ENCODE assay signal across 9 cellular contexts in the genomic region with DNA sequence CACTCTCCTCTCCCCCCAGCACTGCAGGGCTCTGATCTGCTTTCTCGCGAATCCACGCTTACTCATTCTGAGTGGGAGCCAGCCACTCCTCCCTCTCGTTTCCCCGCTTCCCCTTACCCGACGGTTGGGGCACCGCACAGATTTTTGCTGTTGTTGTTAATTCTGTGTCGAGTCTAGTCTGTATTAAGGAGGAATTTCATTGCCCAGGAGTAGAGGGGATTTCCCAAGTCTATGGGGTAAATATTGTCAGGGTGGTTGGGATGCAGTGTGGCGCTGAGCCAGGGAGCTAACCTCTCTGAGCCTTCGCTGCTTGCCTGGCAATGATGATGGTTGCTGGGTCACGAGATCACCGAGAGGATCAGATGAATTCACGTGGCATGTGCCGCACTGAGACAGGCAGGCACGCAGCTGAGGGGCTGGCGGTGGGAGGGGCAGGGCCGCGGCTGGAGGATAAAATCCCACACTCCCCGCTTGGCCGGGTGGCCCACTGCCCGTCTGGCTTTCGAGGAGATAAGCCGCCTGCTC. TPM values are rescaled to one million over a fixed set of nuclear protein-coding genes. Genes with fewer than 3 reads are reported as not detected.
A peak's percentile ranks its signal among the peaks of the same experiment; 100 is the strongest.
DNase-seq lines count a peak whose midpoint lies in the region; ATAC-seq, FAIRE-seq and TF ChIP-seq lines count a peak whose summit lies in the region.
"Had no signal": no experiment of that assay in that cellular context is flagged by ENCODE, and none has a peak within 500 bp of the region (broad histone marks: within the 10 kb centered on the region; RNA-seq: fewer than 3 reads in every experiment).

No MANE protein-coding gene starts in this region.

- POLR2A ChIA-PET in HepG2 (lab: Yijun Ruan, JAX): no interaction called here

- intact Hi-C loops in HepG2 (cut with micrococcal nuclease; ENCODE audit: unreplicated experiment): no loop called here

- peaks cover 32% of the 10 kb centered on the region for H3K79me2 ChIP-seq in HepG2 (ENCODE audit: insufficient read depth, low read length)

- no peak for TF ChIP-seq EP300 in HepG2 (IDR thresholded peaks at IDR 0.05; ENCODE audit: low read depth in 2 of 2, low read length in 2 of 2)
- no peak for TF ChIP-seq EP300 in HepG2 (CRISPR knock-in tag; IDR thresholded peaks at IDR 0.05; ENCODE audit: borderline replicate concordance)
- peak; percentile 13 for TF ChIP-seq EP300 in suprapubic skin (IDR thresholded peaks at IDR 0.05)

- H2AFZ ChIP-seq in HepG2 (ENCODE audit: low read length): no peak overlapping the region

- H3K4me3 ChIP-seq in HepG2 (replicated peaks in 1 of 3; ENCODE audit: insufficient read depth in 1 of 3, low read depth in 2 of 3, low read length in 3 of 3): no peak overlapping the region
- no peak overlapping the region for H3K4me3 ChIP-seq in suprapubic skin

- H3K4me1 ChIP-seq in HepG2 (ENCODE audit: insufficient read depth, low read length) (peaks cover 8% of the 10 kb centered on the region; the same call in 1 of the 2 replicates), suprapubic skin (peaks cover 78% of the 10 kb centered on the region)

- in situ Hi-C loops in HepG2 (cut with HindIII; ENCODE audit: extremely low pct_ligation_motif_present, low pct_unique_long_range_greater_than_20kb): no loop called here

- ATAC-seq in HepG2: no peak
- ATAC-seq in GM21825 (IDR thresholded peaks at IDR 0.05; ENCODE audit: unreplicated experiment): no peak
- ATAC-seq in GM18873 (IDR thresholded peaks at IDR 0.05; ENCODE audit: low FRiP score, unreplicated experiment): no peak
- no peak for ATAC-seq in HG02973 (IDR thresholded peaks at IDR 0.05; ENCODE audit: unreplicated experiment)

- no peak overlapping the region for H3K27ac ChIP-seq in HepG2 (ENCODE audit: extremely low read length, insufficient read depth, low read length)
- H3K27ac ChIP-seq in suprapubic skin: peak overlapping the region; percentile 79

- DNase-seq in activated CD4-positive, alpha-beta T cell treated with anti-CD3 and anti-CD28 coated beads for 4 hours: peak; percentile 25 to 56
- no peak for DNase-seq in activated CD4-positive, alpha-beta T cell treated with anti-CD3 and anti-CD28 coated beads for 1 hour
- DNase-seq in astrocyte of the hippocampus (ENCODE audit: low read depth, low spot score) (peak; percentile 87), HepG2 (ENCODE audit: low spot score) (no peak), suprapubic skin (ENCODE audit: low spot score in 2 of 2) (peak in 1 of 2 donors; percentile 89)

- WGBS in HepG2 (ENCODE audit: low lambda C conversion rate): 87% methylated on average over 11 of the region's 24 CpGs
- 4% methylated on average over 13 of the region's 24 CpGs for WGBS in suprapubic skin

- TF ChIP-seq POLR2A in HepG2 (IDR thresholded peaks at IDR 0.05; ENCODE audit: insufficient read depth in 1 of 2, low read depth in 2 of 2, low read length in 2 of 2) (no peak), suprapubic skin (IDR thresholded peaks at IDR 0.05) (no peak)

- H3K4me2 ChIP-seq in HepG2 (ENCODE audit: low read depth, low read length): no peak overlapping the region

- no peaks in the 10 kb centered on the region for H3K27me3 ChIP-seq in HepG2 (ENCODE audit: control insufficient read depth in 1 of 2, insufficient read depth in 2 of 2, low read length in 2 of 2)
- H3K27me3 ChIP-seq in suprapubic skin: no peaks in the 10 kb centered on the region
- H3K27me3 ChIP-seq: ascending aorta had no signal

- BruUV-seq in HepG2 (replicated peaks; lab: Mats Ljungman, UMichigan): no TSS peak

- TF ChIP-seq CTCF in HepG2 (CRISPR knock-in tag; IDR thresholded peaks at IDR 0.05) (no peak), suprapubic skin (IDR thresholded peaks at IDR 0.05) (no peak)

- H3K9ac ChIP-seq in HepG2 (ENCODE audit: insufficient read depth, low read depth, low read length): no peak overlapping the region

- CTCF ChIA-PET in HepG2 (lab: Yijun Ruan, JAX; ENCODE audit: low intra/inter-chr PET ratio, low total read pairs): no interaction called here

- H3K36me3 ChIP-seq in HepG2 (replicated peaks in 1 of 2; ENCODE audit: control insufficient read depth in 1 of 2, insufficient read depth in 2 of 2, low read length in 2 of 2): peaks cover 0 to 1% of the 10 kb centered on the region in 2 experiments; a peak in 3 of 5 replicates
- no peaks in the 10 kb centered on the region for H3K36me3 ChIP-seq in suprapubic skin
- H3K36me3 ChIP-seq: ascending aorta had no signal

- FAIRE-seq in HepG2 (lab: Jason Lieb, UNC): no peak

- peaks cover 13% of the 10 kb centered on the region; the same call in 1 of the 2 replicates for H4K20me1 ChIP-seq in HepG2 (ENCODE audit: insufficient read depth, low read length)

- TF ChIP-seq RAD21 in HepG2 (CRISPR knock-in tag; IDR thresholded peaks at IDR 0.05): no peak

- no peaks in the 10 kb centered on the region for H3K9me3 ChIP-seq in HepG2 (ENCODE audit: low read length)
- no peaks in the 10 kb centered on the region for H3K9me3 ChIP-seq in suprapubic skin
- H3K9me3 ChIP-seq: ascending aorta had no signal

TF ChIP-seq in HepG2, 621 proteins besides CTCF, POLR2A, EP300 and RAD21:
- TF ChIP-seq ZNF768 (CRISPR knock-in tag; IDR thresholded peaks at IDR 0.05) (peak; percentile 75; the same call in 1 of the 2 replicates), ZNF510 (CRISPR knock-in tag; IDR thresholded peaks at IDR 0.05; ENCODE audit: low read depth) (no peak)
- TF ChIP-seq, protein P1, sequence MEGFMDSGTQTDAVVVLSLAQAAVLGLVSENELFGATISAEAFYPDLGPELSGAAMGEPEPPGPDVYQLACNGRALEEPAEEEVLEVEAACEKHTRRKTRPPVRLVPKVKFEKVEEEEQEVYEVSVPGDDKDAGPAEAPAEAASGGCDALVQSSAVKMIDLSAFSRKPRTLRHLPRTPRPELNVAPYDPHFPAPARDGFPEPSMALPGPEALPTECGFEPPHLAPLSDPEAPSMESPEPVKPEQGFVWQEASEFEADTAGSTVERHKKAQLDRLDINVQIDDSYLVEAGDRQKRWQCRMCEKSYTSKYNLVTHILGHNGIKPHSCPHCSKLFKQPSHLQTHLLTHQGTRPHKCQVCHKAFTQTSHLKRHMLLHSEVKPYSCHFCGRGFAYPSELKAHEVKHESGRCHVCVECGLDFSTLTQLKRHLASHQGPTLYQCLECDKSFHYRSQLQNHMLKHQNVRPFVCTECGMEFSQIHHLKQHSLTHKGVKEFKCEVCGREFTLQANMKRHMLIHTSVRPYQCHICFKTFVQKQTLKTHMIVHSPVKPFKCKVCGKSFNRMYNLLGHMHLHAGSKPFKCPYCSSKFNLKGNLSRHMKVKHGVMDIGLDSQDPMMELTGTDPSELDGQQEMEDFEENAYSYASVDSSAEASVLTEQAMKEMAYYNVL (CRISPR knock-in tag; IDR thresholded peaks at IDR 0.05; ENCODE audit: borderline replicate concordance): no peak

RNA-seq across cellular contexts. Expression of gene NCOR2, which starts 18.5 kb away (rescaled TPM):
- total RNA-seq in HepG2 (2016; rRNA removed; fragmentation: Illumina TruSeq; extraction: Trizol) (5.7 and 6.1 TPM in 2 replicates), suprapubic skin (100 to 1,000 TPM; 111 to 264 (median 187) TPM)
- 10.5 and 12.4 TPM in 2 replicates for total RNA-seq in HepG2 (2016; cell fraction: cytosol; rRNA removed; fragmentation: Illumina TruSeq; extraction: Trizol; ENCODE audit: low read depth)
- total RNA-seq in HepG2 (2016; cell fraction: insoluble cytoplasmic fraction; rRNA removed; fragmentation: Illumina TruSeq; extraction: Trizol): 5.6 and 7.1 TPM in 2 replicates
- total RNA-seq in HepG2 (2016; cell fraction: membrane; rRNA removed; fragmentation: Illumina TruSeq; extraction: Trizol): 15.2 and 16.6 TPM in 2 replicates
- 12.4 and 13.1 TPM in 2 replicates for total RNA-seq in HepG2 (2016; cell fraction: nucleus; rRNA removed; fragmentation: Illumina TruSeq; extraction: Trizol)
- 4.5 and 4.8 TPM in 2 replicates for polyA plus RNA-seq in HepG2 (2011; rRNA removed)
- 2.8 and 4.1 TPM in 2 replicates for polyA plus RNA-seq in HepG2 (2011; cell fraction: cytosol; rRNA removed)
- polyA plus RNA-seq in HepG2 (2011; cell fraction: nucleus; rRNA removed): 30.4 and 39.4 TPM in 2 replicates
- polyA plus RNA-seq in HepG2 (2012): 32.8 and 41.1 TPM in 2 replicates
- polyA plus RNA-seq in HepG2 (2016; cell fraction: cytosol; fragmentation: Illumina TruSeq; extraction: Trizol; ENCODE audit: low read depth): 2.8 and 3.1 TPM in 2 replicates
- polyA plus RNA-seq in HepG2 (2016; cell fraction: insoluble cytoplasmic fraction; fragmentation: Illumina TruSeq; extraction: Trizol; ENCODE audit: low read depth): 17.3 and 24.8 TPM in 2 replicates
- 7.1 and 8.9 TPM in 2 replicates for polyA plus RNA-seq in HepG2 (2016; cell fraction: membrane; fragmentation: Illumina TruSeq; extraction: Trizol; ENCODE audit: low read depth)
- polyA plus RNA-seq in HepG2 (2016; cell fraction: nucleus; fragmentation: Illumina TruSeq; extraction: Trizol; ENCODE audit: insufficient read depth, low read depth): 43.0 and 54.1 TPM in 2 replicates
- 21.9 and 23.2 TPM in 2 replicates for polyA minus RNA-seq in HepG2 (2011; rRNA and poly(A)+ RNA removed; ENCODE audit: low replicate concordance)
- polyA minus RNA-seq in HepG2 (2011; cell fraction: cytosol; rRNA and poly(A)+ RNA removed): 16.5 and 17.0 TPM in 2 replicates
- 20.9 and 22.6 TPM in 2 replicates for polyA minus RNA-seq in HepG2 (2011; cell fraction: nucleus; rRNA and poly(A)+ RNA removed)

Comparison
In these comparisons a context has a peak if more than half of its experiments do, and no peak if none do; other contexts are left out.
1. DNase-seq: peak in activated CD4-positive, alpha-beta T cell treated with anti-CD3 and anti-CD28 coated beads for 4 hours (2 of 2) and astrocyte of the hippocampus (single experiment); none in activated CD4-positive, alpha-beta T cell treated with anti-CD3 and anti-CD28 coated beads for 1 hour (single experiment) and HepG2 (single experiment).
2. RNA of gene NCOR2, which starts 18.5 kb away (total RNA-seq): 111 to 264 TPM in suprapubic skin; 5.6 to 16.6 TPM in HepG2; every median in the first group is over 4 times any median in the second.